ENCODE assay signal across 1 cellular context in the genomic region with DNA sequence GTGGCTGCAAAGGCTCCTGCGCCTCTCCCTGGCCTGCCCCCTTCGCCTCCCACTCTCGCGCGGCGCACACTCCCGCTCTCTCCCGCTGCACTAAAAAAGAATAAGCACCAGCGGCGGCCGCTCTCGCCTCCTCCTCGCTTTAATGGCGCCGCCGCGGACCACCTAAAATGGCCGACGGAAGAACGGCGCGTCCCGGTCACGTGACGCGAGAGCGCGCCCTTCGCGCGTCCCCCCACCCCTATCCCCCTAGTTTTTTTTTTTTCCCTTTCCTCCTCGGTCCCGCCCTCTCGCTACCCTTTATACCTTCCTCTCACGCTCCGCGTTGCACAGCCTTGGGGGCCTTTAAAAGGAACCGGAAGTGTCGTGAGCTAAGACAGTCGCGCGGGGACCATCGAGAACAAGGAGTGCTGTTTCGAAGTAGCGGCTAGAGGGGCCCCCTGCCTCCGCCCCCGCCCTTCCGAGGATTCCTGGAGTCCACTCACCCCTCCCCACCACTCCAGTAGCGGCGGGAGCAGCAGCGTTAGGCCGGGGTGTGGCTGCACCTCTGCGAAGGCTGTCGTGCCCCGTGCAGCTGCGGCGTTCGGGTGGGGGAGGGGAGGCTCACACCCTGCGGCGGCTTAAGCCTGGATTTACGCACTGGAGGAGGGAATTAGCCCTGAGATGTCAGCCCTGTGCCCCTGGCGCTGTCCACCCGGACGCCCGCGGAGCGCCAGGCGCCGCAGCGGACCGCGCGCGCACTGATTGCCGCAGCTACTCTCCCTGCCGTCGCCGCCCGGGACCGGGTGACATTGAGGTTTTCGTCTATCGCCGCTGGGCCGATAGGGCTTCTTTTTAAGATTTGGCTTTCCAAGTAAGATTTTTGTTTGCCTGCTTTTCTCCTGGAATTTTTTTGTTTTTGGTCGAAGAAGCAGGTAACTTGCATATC.
TF ChIP-seq lines count a peak whose summit lies in the region.

A gene with protein sequence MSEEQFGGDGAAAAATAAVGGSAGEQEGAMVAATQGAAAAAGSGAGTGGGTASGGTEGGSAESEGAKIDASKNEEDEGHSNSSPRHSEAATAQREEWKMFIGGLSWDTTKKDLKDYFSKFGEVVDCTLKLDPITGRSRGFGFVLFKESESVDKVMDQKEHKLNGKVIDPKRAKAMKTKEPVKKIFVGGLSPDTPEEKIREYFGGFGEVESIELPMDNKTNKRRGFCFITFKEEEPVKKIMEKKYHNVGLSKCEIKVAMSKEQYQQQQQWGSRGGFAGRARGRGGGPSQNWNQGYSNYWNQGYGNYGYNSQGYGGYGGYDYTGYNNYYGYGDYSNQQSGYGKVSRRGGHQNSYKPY (minus strand): TSS at position 176 of the 925 bp plus-strand sequence. CDS start 313 bp downstream, outside the sequence.

TF ChIP-seq in HEK293, 187 proteins besides CTCF, POLR2A, EP300 and RAD21 (continued from another document and continues in another):
- TF ChIP-seq GLI2 (tag by site-specific recombination; IDR thresholded peaks at IDR 0.05; ENCODE audit: borderline replicate concordance, low read depth) (0 out of 2 replicates have a peak, but pooled peaks have one; percentile 7), ZNF610 (tag by site-specific recombination; IDR thresholded peaks at IDR 0.05; ENCODE audit: borderline replicate concordance) (peak; percentile 84; the same call in 1 of the 2 replicates), ZNF48 (tag by site-specific recombination; IDR thresholded peaks at IDR 0.05) (no peak), ZNF701 (tag by site-specific recombination; IDR thresholded peaks at IDR 0.05) (no peak), ZNF404 (tag by site-specific recombination; IDR thresholded peaks at IDR 0.05) (no peak), ZBTB48 (tag by site-specific recombination; IDR thresholded peaks at IDR 0.05) (0 out of 2 replicates have a peak, but pooled peaks have one; percentile 41), ZNF660 (tag by site-specific recombination; IDR thresholded peaks at IDR 0.05) (peak; percentile 100), OSR2 (tag by site-specific recombination; IDR thresholded peaks at IDR 0.05) (peak; percentile 99), TCF7L2 (IDR thresholded peaks at IDR 0.05; ENCODE audit: borderline replicate concordance, low read depth, low read length) (no peak), ZFP37 (tag by site-specific recombination; IDR thresholded peaks at IDR 0.05) (peak; percentile 91), BCL11B (tag by site-specific recombination; IDR thresholded peaks at IDR 0.05; ENCODE audit: low read depth) (peak; percentile 62), OVOL3 (tag by site-specific recombination; IDR thresholded peaks at IDR 0.05) (peak; percentile 12; the same call in 1 of the 2 replicates), ZBTB11 (tag by site-specific recombination; conservative IDR thresholded peaks at IDR 0.05; ENCODE audit: low read depth) (peak; percentile 98), ZBTB17 (tag by site-specific recombination; IDR thresholded peaks at IDR 0.05) (peak; percentile 98), KLF8 (tag by site-specific recombination; IDR thresholded peaks at IDR 0.05) (peak; percentile 100), ZNF175 (tag by site-specific recombination; IDR thresholded peaks at IDR 0.05) (no peak), HOXD13 (CRISPR knock-in tag; IDR thresholded peaks at IDR 0.05; ENCODE audit: borderline replicate concordance) (peak; percentile 50; the same call in 1 of the 2 replicates), ZNF555 (tag by site-specific recombination; conservative IDR thresholded peaks at IDR 0.05) (no peak), ZNF677 (tag by site-specific recombination; IDR thresholded peaks at IDR 0.05) (no peak), ZNF24 (tag by site-specific recombination; IDR thresholded peaks at IDR 0.05) (peak; percentile 84), ZBTB1 (tag by site-specific recombination; IDR thresholded peaks at IDR 0.05) (0 out of 2 replicates have a peak, but pooled peaks have one; percentile 68), ZSCAN30 (tag by site-specific recombination; IDR thresholded peaks at IDR 0.05) (peak; percentile 93), EGR2 (tag by site-specific recombination; IDR thresholded peaks at IDR 0.05; ENCODE audit: low read depth) (peak; percentile 81), ZNF670 (tag by site-specific recombination; IDR thresholded peaks at IDR 0.05; ENCODE audit: low read depth) (no peak), SALL2 (tag by site-specific recombination; IDR thresholded peaks at IDR 0.05; ENCODE audit: borderline replicate concordance) (no peak), PRDM1 (tag by site-specific recombination; IDR thresholded peaks at IDR 0.05) (no peak), ZNF561 (tag by site-specific recombination; IDR thresholded peaks at IDR 0.05; ENCODE audit: borderline replicate concordance) (0 out of 2 replicates have a peak, but pooled peaks have one; percentile 72), ZFHX2 (tag by site-specific recombination; conservative IDR thresholded peaks at IDR 0.05) (peak; percentile 87), RBAK (tag by site-specific recombination; IDR thresholded peaks at IDR 0.05) (no peak), HOXC10 (CRISPR knock-in tag; IDR thresholded peaks at IDR 0.05) (no peak), ZSCAN23 (tag by site-specific recombination; IDR thresholded peaks at IDR 0.05) (peak; percentile 47; the same call in 1 of the 2 replicates), ZNF747 (tag by site-specific recombination; IDR thresholded peaks at IDR 0.05) (no peak), ZNF776 (tag by site-specific recombination; IDR thresholded peaks at IDR 0.05; ENCODE audit: borderline replicate concordance) (no peak), ZBTB26 (tag by site-specific recombination; optimal IDR thresholded peaks at IDR 0.05) (peak; percentile 96), ZNF114 (tag by site-specific recombination; IDR thresholded peaks at IDR 0.05) (no peak), ZNF830 (tag by site-specific recombination; IDR thresholded peaks at IDR 0.05; ENCODE audit: low read depth) (no peak)
- TF ChIP-seq, protein P1, sequence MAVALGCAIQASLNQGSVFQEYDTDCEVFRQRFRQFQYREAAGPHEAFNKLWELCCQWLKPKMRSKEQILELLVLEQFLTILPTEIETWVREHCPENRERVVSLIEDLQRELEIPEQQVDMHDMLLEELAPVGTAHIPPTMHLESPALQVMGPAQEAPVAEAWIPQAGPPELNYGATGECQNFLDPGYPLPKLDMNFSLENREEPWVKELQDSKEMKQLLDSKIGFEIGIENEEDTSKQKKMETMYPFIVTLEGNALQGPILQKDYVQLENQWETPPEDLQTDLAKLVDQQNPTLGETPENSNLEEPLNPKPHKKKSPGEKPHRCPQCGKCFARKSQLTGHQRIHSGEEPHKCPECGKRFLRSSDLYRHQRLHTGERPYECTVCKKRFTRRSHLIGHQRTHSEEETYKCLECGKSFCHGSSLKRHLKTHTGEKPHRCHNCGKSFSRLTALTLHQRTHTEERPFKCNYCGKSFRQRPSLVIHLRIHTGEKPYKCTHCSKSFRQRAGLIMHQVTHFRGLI (tag by site-specific recombination; IDR thresholded peaks at IDR 0.05): peak; percentile 28; the same call in 1 of the 2 replicates
- TF ChIP-seq, protein P2, sequence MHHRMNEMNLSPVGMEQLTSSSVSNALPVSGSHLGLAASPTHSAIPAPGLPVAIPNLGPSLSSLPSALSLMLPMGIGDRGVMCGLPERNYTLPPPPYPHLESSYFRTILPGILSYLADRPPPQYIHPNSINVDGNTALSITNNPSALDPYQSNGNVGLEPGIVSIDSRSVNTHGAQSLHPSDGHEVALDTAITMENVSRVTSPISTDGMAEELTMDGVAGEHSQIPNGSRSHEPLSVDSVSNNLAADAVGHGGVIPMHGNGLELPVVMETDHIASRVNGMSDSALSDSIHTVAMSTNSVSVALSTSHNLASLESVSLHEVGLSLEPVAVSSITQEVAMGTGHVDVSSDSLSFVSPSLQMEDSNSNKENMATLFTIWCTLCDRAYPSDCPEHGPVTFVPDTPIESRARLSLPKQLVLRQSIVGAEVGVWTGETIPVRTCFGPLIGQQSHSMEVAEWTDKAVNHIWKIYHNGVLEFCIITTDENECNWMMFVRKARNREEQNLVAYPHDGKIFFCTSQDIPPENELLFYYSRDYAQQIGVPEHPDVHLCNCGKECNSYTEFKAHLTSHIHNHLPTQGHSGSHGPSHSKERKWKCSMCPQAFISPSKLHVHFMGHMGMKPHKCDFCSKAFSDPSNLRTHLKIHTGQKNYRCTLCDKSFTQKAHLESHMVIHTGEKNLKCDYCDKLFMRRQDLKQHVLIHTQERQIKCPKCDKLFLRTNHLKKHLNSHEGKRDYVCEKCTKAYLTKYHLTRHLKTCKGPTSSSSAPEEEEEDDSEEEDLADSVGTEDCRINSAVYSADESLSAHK (tag by site-specific recombination; IDR thresholded peaks at IDR 0.05): peak; percentile 25; the same call in 1 of the 2 replicates
- TF ChIP-seq, protein P3, sequence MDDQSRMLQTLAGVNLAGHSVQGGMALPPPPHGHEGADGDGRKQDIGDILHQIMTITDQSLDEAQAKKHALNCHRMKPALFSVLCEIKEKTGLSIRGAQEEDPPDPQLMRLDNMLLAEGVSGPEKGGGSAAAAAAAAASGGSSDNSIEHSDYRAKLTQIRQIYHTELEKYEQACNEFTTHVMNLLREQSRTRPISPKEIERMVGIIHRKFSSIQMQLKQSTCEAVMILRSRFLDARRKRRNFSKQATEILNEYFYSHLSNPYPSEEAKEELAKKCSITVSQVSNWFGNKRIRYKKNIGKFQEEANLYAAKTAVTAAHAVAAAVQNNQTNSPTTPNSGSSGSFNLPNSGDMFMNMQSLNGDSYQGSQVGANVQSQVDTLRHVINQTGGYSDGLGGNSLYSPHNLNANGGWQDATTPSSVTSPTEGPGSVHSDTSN (CRISPR knock-in tag; IDR thresholded peaks at IDR 0.05): peak; percentile 86
- TF ChIP-seq, protein P4, sequence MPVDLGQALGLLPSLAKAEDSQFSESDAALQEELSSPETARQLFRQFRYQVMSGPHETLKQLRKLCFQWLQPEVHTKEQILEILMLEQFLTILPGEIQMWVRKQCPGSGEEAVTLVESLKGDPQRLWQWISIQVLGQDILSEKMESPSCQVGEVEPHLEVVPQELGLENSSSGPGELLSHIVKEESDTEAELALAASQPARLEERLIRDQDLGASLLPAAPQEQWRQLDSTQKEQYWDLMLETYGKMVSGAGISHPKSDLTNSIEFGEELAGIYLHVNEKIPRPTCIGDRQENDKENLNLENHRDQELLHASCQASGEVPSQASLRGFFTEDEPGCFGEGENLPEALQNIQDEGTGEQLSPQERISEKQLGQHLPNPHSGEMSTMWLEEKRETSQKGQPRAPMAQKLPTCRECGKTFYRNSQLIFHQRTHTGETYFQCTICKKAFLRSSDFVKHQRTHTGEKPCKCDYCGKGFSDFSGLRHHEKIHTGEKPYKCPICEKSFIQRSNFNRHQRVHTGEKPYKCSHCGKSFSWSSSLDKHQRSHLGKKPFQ (tag by site-specific recombination; IDR thresholded peaks at IDR 0.05): 0 out of 2 replicates have a peak, but pooled peaks have one; percentile 74
- TF ChIP-seq, protein P5, sequence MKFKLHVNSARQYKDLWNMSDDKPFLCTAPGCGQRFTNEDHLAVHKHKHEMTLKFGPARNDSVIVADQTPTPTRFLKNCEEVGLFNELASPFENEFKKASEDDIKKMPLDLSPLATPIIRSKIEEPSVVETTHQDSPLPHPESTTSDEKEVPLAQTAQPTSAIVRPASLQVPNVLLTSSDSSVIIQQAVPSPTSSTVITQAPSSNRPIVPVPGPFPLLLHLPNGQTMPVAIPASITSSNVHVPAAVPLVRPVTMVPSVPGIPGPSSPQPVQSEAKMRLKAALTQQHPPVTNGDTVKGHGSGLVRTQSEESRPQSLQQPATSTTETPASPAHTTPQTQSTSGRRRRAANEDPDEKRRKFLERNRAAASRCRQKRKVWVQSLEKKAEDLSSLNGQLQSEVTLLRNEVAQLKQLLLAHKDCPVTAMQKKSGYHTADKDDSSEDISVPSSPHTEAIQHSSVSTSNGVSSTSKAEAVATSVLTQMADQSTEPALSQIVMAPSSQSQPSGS (tag by site-specific recombination; IDR thresholded peaks at IDR 0.05; ENCODE audit: low read depth): no peak
- TF ChIP-seq, protein P6, sequence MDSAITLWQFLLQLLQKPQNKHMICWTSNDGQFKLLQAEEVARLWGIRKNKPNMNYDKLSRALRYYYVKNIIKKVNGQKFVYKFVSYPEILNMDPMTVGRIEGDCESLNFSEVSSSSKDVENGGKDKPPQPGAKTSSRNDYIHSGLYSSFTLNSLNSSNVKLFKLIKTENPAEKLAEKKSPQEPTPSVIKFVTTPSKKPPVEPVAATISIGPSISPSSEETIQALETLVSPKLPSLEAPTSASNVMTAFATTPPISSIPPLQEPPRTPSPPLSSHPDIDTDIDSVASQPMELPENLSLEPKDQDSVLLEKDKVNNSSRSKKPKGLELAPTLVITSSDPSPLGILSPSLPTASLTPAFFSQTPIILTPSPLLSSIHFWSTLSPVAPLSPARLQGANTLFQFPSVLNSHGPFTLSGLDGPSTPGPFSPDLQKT (IDR thresholded peaks at IDR 0.05; ENCODE audit: borderline replicate concordance, low read depth, low read length): no peak
